20 cellular contexts compared by ENCODE assay signal in the genomic region with DNA sequence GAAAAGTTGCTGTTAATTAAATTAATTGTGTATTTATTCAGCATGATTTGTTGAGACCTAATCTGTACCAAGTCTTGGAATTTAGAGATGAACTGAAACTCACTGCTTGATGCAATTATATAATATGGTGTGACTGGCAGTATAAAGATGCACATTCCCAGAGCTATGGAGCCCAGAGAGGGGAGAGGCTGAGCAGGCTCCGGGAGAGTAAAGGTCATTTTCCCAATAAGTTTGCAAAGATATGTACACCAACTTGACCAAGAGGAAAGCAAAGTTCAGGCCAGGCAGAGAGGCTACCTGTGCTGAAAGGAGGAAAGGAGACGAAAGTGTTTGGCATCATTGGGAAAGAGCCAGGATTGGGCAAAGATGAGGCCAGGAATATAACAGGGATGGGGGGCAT.
"Had no signal": no experiment of that assay in that cellular context is flagged by ENCODE, and none has a peak within 500 bp of the region (broad histone marks: within the 10 kb centered on the region; RNA-seq: fewer than 3 reads in every experiment).

No MANE protein-coding gene starts in this region.

- H3K27ac ChIP-seq: epithelial cell of prostate, ovary, prostate gland, vagina had no signal

- DNase-seq: activated CD4-positive, alpha-beta T cell treated with anti-CD3 and anti-CD28 coated beads for 36 hours; activated CD4-positive, CD25-positive, alpha-beta regulatory T cell; activated CD8-positive, alpha-beta memory T cell treated with anti-CD3 and anti-CD28 coated beads, Interleukin-2, amount 10 ng/mL, durations not matched to agents 7 days and 5 days; activated CD8-positive, alpha-beta T cell treated with anti-CD3 and anti-CD28 coated beads, Interleukin-2, amount 10 ng/mL, durations not matched to agents 7 days and 5 days; activated naive CD8-positive, alpha-beta T cell treated with anti-CD3 and anti-CD28 coated beads, Interleukin-2, amount 50 U/mL, for 24 hours; activated T-cell treated with anti-CD3 and anti-CD28 coated beads, Interleukin-2, amount 50 U/mL, for 48 hours; central memory CD4-positive, alpha-beta T cell; effector CD4-positive, alpha-beta T cell; esophagus squamous epithelium; foreskin melanocyte; islet precursor cell; mammary epithelial cell; ovary; retina; stimulated activated naive CD4-positive, alpha-beta T cell had no signal

- ATAC-seq: activated CD4-positive, alpha-beta T cell treated with anti-CD3 and anti-CD28 coated beads for 36 hours; activated CD8-positive, alpha-beta memory T cell treated with anti-CD3 and anti-CD28 coated beads, Interleukin-2, amount 10 ng/mL, durations not matched to agents 7 days and 5 days; activated CD8-positive, alpha-beta T cell treated with anti-CD3 and anti-CD28 coated beads, Interleukin-2, amount 10 ng/mL, durations not matched to agents 7 days and 5 days; activated naive CD8-positive, alpha-beta T cell treated with anti-CD3 and anti-CD28 coated beads, Interleukin-2, amount 50 U/mL, for 24 hours had no signal

- H3K27me3 ChIP-seq: esophagus squamous epithelium, ovary, testis, vagina had no signal

- FAIRE-seq: endometrium had no signal

- H3K4me3 ChIP-seq: esophagus squamous epithelium, ovary, prostate gland, testis, vagina had no signal

- H3K4me1 ChIP-seq: esophagus squamous epithelium, prostate gland, testis, vagina had no signal

- H3K36me3 ChIP-seq: esophagus squamous epithelium, ovary, prostate gland, vagina had no signal

- H3K9me3 ChIP-seq: esophagus squamous epithelium, ovary, prostate gland, testis, vagina had no signal
